8 cellular contexts compared by ENCODE assay signal in genomic region chr17:36629252-36629847, GRCh38. TPM values are rescaled to one million over a fixed set of nuclear protein-coding genes. Genes with fewer than 3 reads are reported as not detected.
A peak's percentile ranks its signal among the peaks of the same experiment; 100 is the strongest.
DNase-seq lines count a peak whose midpoint lies in the region; ATAC-seq and TF ChIP-seq lines count a peak whose summit lies in the region.

No MANE protein-coding gene starts in this region.

- no peaks in the 10 kb centered on the region for H3K9me3 Mint-ChIP-seq in activated CD4-positive, alpha-beta T cell treated with anti-CD3 and anti-CD28 coated beads, Interleukin-2, amount 10 ng/mL, durations not matched to agents 24 days and 14 days

- H3K4me3 ChIP-seq in HEK293 (ENCODE audit: low read depth, low read length) (no peak overlapping the region), lower lobe of right lung (no peak overlapping the region)

- no peaks in the 10 kb centered on the region for H3K36me3 Mint-ChIP-seq in activated CD4-positive, alpha-beta T cell treated with anti-CD3 and anti-CD28 coated beads, Interleukin-2, amount 10 ng/mL, durations not matched to agents 24 days and 14 days (ENCODE audit: low read depth)

- H3K27me3 Mint-ChIP-seq in activated CD4-positive, alpha-beta T cell treated with anti-CD3 and anti-CD28 coated beads, Interleukin-2, amount 10 ng/mL, durations not matched to agents 24 days and 14 days: peaks cover 12% of the 10 kb centered on the region

- peak; percentile 99 for TF ChIP-seq CTCF in HEK293 (tag by site-specific recombination; IDR thresholded peaks at IDR 0.05)
- TF ChIP-seq CTCF in lower lobe of right lung (IDR thresholded peaks at IDR 0.05): peak; percentile 100

- no peaks in the 10 kb centered on the region for H3K4me1 Mint-ChIP-seq in activated CD4-positive, alpha-beta T cell treated with anti-CD3 and anti-CD28 coated beads, Interleukin-2, amount 10 ng/mL, durations not matched to agents 24 days and 14 days

- H3K4me3 Mint-ChIP-seq in activated CD4-positive, alpha-beta T cell treated with anti-CD3 and anti-CD28 coated beads, Interleukin-2, amount 10 ng/mL, durations not matched to agents 24 days and 14 days: no peak overlapping the region

- intact Hi-C loops in activated CD4-positive, alpha-beta T cell treated with anti-CD3 and anti-CD28 coated beads, Interleukin-2, amount 10 ng/mL, durations not matched to agents 24 days and 14 days (cut with micrococcal nuclease): loop anchor here (1.0 to 10.0 kb wide), 4 partner anchors 78 to 595 kb away; no protein-coding TSS in a partner anchor
- intact Hi-C loops in lower lobe of right lung (cut with DNase I): no loop called here

- H3K9me3 ChIP-seq in HEK293 (ENCODE audit: control insufficient read depth, insufficient read depth, low read depth, low read length) (no peaks in the 10 kb centered on the region), lower lobe of right lung (no peaks in the 10 kb centered on the region)

- H3K4me1 ChIP-seq in HEK293 (ENCODE audit: control insufficient read depth, insufficient read depth, low read length): no peaks in the 10 kb centered on the region
- no peaks in the 10 kb centered on the region for H3K4me1 ChIP-seq in lower lobe of right lung

- CTCF ChIA-PET in HEK293 (lab: Yijun Ruan, JAX): interaction anchor here (0.6 to 8.6 kb wide), 21 partner anchors 8 to 775 kb away, joined by 3 to 84 read pairs (median 4); partner anchors contain the start of gene MRM1

- no peak overlapping the region for H3K27ac ChIP-seq in HEK293 (ENCODE audit: extremely low read depth, low read depth, low read length)
- H3K27ac ChIP-seq in lower lobe of right lung: no peak overlapping the region

- DNase-seq in Ammon's horn (ENCODE audit: low spot score) (peak; percentile 84), NCI-H526 (lab: John Stamatoyannopoulos, UW) (peak; percentile 37 to 84), dedifferentiated amniotic fluid mesenchymal stem cell (ENCODE audit: extremely low spot score) (peak; percentile 61), lower lobe of right lung (peak; percentile 77)
- peak; percentile 95 for DNase-seq in activated CD4-positive, alpha-beta T cell treated with anti-CD3 and anti-CD28 coated beads, Interleukin-2, amount 10 ng/mL, durations not matched to agents 24 days and 14 days
- peak; percentile 51 to 73 (median 65) for DNase-seq in stimulated activated CD4-positive, alpha-beta T cell treated with anti-CD3 and anti-CD28 coated beads, TNF-alpha, amount 100 ng/mL, for 48 hours (ENCODE audit: low read depth in 3 of 3)

- peak; percentile 88 to 92 for ATAC-seq in lower lobe of right lung
- ATAC-seq in GM18502 (IDR thresholded peaks at IDR 0.05; ENCODE audit: poor library complexity, unreplicated experiment): no peak

- H3K36me3 ChIP-seq in HEK293 (ENCODE audit: control insufficient read depth in 2 of 2, insufficient read depth in 1 of 2, low read length in 2 of 2): no peaks in the 10 kb centered on the region
- H3K36me3 ChIP-seq in lower lobe of right lung: no peaks in the 10 kb centered on the region

- H3K27ac Mint-ChIP-seq in activated CD4-positive, alpha-beta T cell treated with anti-CD3 and anti-CD28 coated beads, Interleukin-2, amount 10 ng/mL, durations not matched to agents 24 days and 14 days: no peak overlapping the region

- POLR2A ChIA-PET in HEK293 (lab: Yijun Ruan, JAX): no interaction called here

- peaks cover 12% of the 10 kb centered on the region for H3K27me3 ChIP-seq in lower lobe of right lung (ENCODE audit: low read depth)

TF ChIP-seq in HEK293, 187 proteins besides CTCF, POLR2A, EP300 and RAD21 (continues in another document):
- no peak for TF ChIP-seq BCL6B (tag by site-specific recombination; IDR thresholded peaks at IDR 0.05)
- peak; percentile 52; the same call in 1 of the 2 replicates for TF ChIP-seq KLF1 (tag by site-specific recombination; IDR thresholded peaks at IDR 0.05)
- no peak for TF ChIP-seq SCRT1 (tag by site-specific recombination; IDR thresholded peaks at IDR 0.05; ENCODE audit: borderline replicate concordance)
- TF ChIP-seq GLI2 (tag by site-specific recombination; IDR thresholded peaks at IDR 0.05; ENCODE audit: borderline replicate concordance, low read depth): no peak
- 0 out of 2 replicates have a peak, but pooled peaks have one; percentile 48 for TF ChIP-seq ZSCAN30 (tag by site-specific recombination; IDR thresholded peaks at IDR 0.05)
- peak; percentile 50; the same call in 1 of the 2 replicates for TF ChIP-seq SP7 (tag by site-specific recombination; IDR thresholded peaks at IDR 0.05)
- no peak for TF ChIP-seq ZNF768 (tag by site-specific recombination; IDR thresholded peaks at IDR 0.05)
- TF ChIP-seq HOXC10 (CRISPR knock-in tag; IDR thresholded peaks at IDR 0.05): no peak
- TF ChIP-seq ZSCAN18 (tag by site-specific recombination; IDR thresholded peaks at IDR 0.05): no peak
- TF ChIP-seq ZNF335 (tag by site-specific recombination; conservative IDR thresholded peaks at IDR 0.05): no peak
- no peak for TF ChIP-seq ZNF449 (tag by site-specific recombination; IDR thresholded peaks at IDR 0.05)
- TF ChIP-seq ZNF223 (tag by site-specific recombination; IDR thresholded peaks at IDR 0.05): no peak
- TF ChIP-seq ZBTB17 (tag by site-specific recombination; IDR thresholded peaks at IDR 0.05): peak; percentile 27; the same call in 1 of the 2 replicates
- TF ChIP-seq ZNF654 (tag by site-specific recombination; IDR thresholded peaks at IDR 0.05; ENCODE audit: low read depth): peak; percentile 90
- TF ChIP-seq ZNF580 (tag by site-specific recombination; IDR thresholded peaks at IDR 0.05): no peak
- no peak for TF ChIP-seq YY2 (tag by site-specific recombination; IDR thresholded peaks at IDR 0.05)
- TF ChIP-seq ZNF76 (tag by site-specific recombination; IDR thresholded peaks at IDR 0.05; ENCODE audit: borderline replicate concordance, low read depth): no peak
- 0 out of 2 replicates have a peak, but pooled peaks have one; percentile 52 for TF ChIP-seq BCL11B (tag by site-specific recombination; IDR thresholded peaks at IDR 0.05; ENCODE audit: low read depth)
- no peak for TF ChIP-seq ZNF585B (tag by site-specific recombination; IDR thresholded peaks at IDR 0.05)
- TF ChIP-seq ZNF555 (tag by site-specific recombination; conservative IDR thresholded peaks at IDR 0.05): no peak
- TF ChIP-seq ZEB2 (tag by site-specific recombination; IDR thresholded peaks at IDR 0.05): no peak
- TF ChIP-seq TCF7L2 (IDR thresholded peaks at IDR 0.05; ENCODE audit: borderline replicate concordance, low read depth, low read length): no peak
- no peak for TF ChIP-seq ZNF311 (tag by site-specific recombination; IDR thresholded peaks at IDR 0.05; ENCODE audit: borderline replicate concordance)
- TF ChIP-seq ZNF404 (tag by site-specific recombination; IDR thresholded peaks at IDR 0.05): no peak

RNA-seq across cellular contexts. Expression of gene MRM1, which starts 28.0 kb away (rescaled TPM):
- 25.1 and 26.8 TPM in 2 replicates for total RNA-seq in activated CD4-positive, alpha-beta T cell treated with anti-CD3 and anti-CD28 coated beads, Interleukin-2, amount 10 ng/mL, durations not matched to agents 24 days and 14 days
- total RNA-seq in lower lobe of right lung: 6.6 TPM

RNA-seq across cellular contexts. Expression of gene DHRS11, which starts 37.7 kb away (rescaled TPM):
- 17.9 and 18.0 TPM in 2 replicates for total RNA-seq in activated CD4-positive, alpha-beta T cell treated with anti-CD3 and anti-CD28 coated beads, Interleukin-2, amount 10 ng/mL, durations not matched to agents 24 days and 14 days
- 5.9 TPM for total RNA-seq in lower lobe of right lung
